ENCODE assay signal across 36 cellular contexts in the genomic region with DNA sequence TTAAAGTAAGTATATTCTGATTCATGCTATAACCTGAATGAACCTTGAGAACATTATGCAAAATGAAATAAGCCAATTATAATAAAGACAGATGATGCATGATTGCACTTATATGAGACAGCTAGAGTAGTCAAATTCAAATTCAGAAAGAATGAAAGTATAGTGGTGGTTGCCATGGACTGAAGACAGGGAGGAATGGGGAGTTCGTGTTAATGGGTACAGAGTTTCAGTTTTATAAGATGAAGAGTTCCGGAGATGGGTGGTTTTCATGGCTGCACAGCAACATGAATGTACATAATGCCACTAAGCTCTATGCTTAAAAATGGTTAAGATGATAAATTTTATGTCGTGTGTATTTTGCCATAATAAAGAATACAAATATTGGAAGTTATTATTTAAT.
"Had no signal": no experiment of that assay in that cellular context is flagged by ENCODE, and none has a peak within 500 bp of the region (broad histone marks: within the 10 kb centered on the region; RNA-seq: fewer than 3 reads in every experiment).

No MANE protein-coding gene starts in this region.

- H3K9me3 ChIP-seq: adrenal gland, ascending aorta, body of pancreas, breast epithelium had no signal

- H3K4me1 ChIP-seq: adrenal gland, ascending aorta, body of pancreas, breast epithelium had no signal

- H3K4me3 Mint-ChIP-seq: activated naive CD4-positive, alpha-beta T cell treated with anti-CD3 and anti-CD28 coated beads for 36 hours; activated naive CD4-positive, alpha-beta T cell treated with anti-CD3 and anti-CD28 coated beads, Interleukin-2, amount 10 ng/mL, durations not matched to agents 7 days and 5 days; activated naive CD4-positive, alpha-beta T cell treated with anti-CD3 and anti-CD28 coated beads, Interleukin-2, amount 50 U/mL, for 24 hours; activated naive CD8-positive, alpha-beta T cell; activated naive CD8-positive, alpha-beta T cell treated with anti-CD3 and anti-CD28 coated beads for 36 hours; activated naive CD8-positive, alpha-beta T cell treated with anti-CD3 and anti-CD28 coated beads, Interleukin-2, amount 10 ng/mL, durations not matched to agents 7 days and 5 days; activated naive CD8-positive, alpha-beta T cell treated with anti-CD3 and anti-CD28 coated beads, Interleukin-2, amount 50 U/mL, for 24 hours; activated T-cell treated with anti-CD3 and anti-CD28 coated beads, Interleukin-2, amount 50 U/mL, for 4 hours; activated T-cell treated with anti-CD3 and anti-CD28 coated beads, Interleukin-2, amount 50 U/mL, for 72 hours; activated T-helper 1 cell treated with anti-CD3 and anti-CD28 coated beads, Interleukin-12 subunit alpha, Interleukin-12 subunit beta, Interleukin-2, Interleukin-4 antibody, amounts not matched to agents 30 ng/mL and 10 ng/mL and 1 ng/mL, durations not matched to agents 14 hours and 24 hours and 36 hours; activated T-helper 17 cell treated with anti-CD3 and anti-CD28 coated beads, Interleukin-2, amount 50 U/mL, for 72 hours; brain; central memory CD8-positive, alpha-beta T cell had no signal

- H3K27ac ChIP-seq: adrenal gland, ascending aorta, body of pancreas, brain microvascular endothelial cell, breast epithelium, cardiac muscle cell had no signal

- H3K36me3 Mint-ChIP-seq: activated naive CD4-positive, alpha-beta T cell treated with anti-CD3 and anti-CD28 coated beads, Interleukin-2, amount 10 ng/mL, durations not matched to agents 7 days and 5 days; activated naive CD4-positive, alpha-beta T cell treated with anti-CD3 and anti-CD28 coated beads, Interleukin-2, amount 50 U/mL, for 24 hours; activated naive CD4-positive, alpha-beta T cell treated with anti-CD3 and anti-CD28 coated beads, Interleukin-2, amount 50 U/mL, for 72 hours; activated naive CD8-positive, alpha-beta T cell; activated naive CD8-positive, alpha-beta T cell treated with anti-CD3 and anti-CD28 coated beads for 36 hours; activated naive CD8-positive, alpha-beta T cell treated with anti-CD3 and anti-CD28 coated beads, Interleukin-2, amount 10 ng/mL, durations not matched to agents 7 days and 5 days; brain had no signal

- H3K27ac Mint-ChIP-seq: activated naive CD4-positive, alpha-beta T cell treated with anti-CD3 and anti-CD28 coated beads for 36 hours; activated naive CD4-positive, alpha-beta T cell treated with anti-CD3 and anti-CD28 coated beads, Interleukin-2, amount 10 ng/mL, durations not matched to agents 7 days and 5 days; activated naive CD4-positive, alpha-beta T cell treated with anti-CD3 and anti-CD28 coated beads, Interleukin-2, amount 50 U/mL, for 24 hours; activated naive CD4-positive, alpha-beta T cell treated with anti-CD3 and anti-CD28 coated beads, Interleukin-2, amount 50 U/mL, for 72 hours; activated naive CD8-positive, alpha-beta T cell; activated naive CD8-positive, alpha-beta T cell treated with anti-CD3 and anti-CD28 coated beads for 36 hours; activated naive CD8-positive, alpha-beta T cell treated with anti-CD3 and anti-CD28 coated beads, Interleukin-2, amount 10 ng/mL, durations not matched to agents 7 days and 5 days; activated naive CD8-positive, alpha-beta T cell treated with anti-CD3 and anti-CD28 coated beads, Interleukin-2, amount 50 U/mL, for 24 hours; activated T-cell treated with anti-CD3 and anti-CD28 coated beads, Interleukin-2, amount 50 U/mL, for 72 hours; activated T-helper 1 cell treated with anti-CD3 and anti-CD28 coated beads, Interleukin-12 subunit alpha, Interleukin-12 subunit beta, Interleukin-2, Interleukin-4 antibody, amounts not matched to agents 30 ng/mL and 10 ng/mL and 1 ng/mL, durations not matched to agents 14 hours and 24 hours and 36 hours; activated T-helper 17 cell treated with anti-CD3 and anti-CD28 coated beads, Interleukin-2, amount 50 U/mL, for 72 hours; activated T-helper 2 cell treated with anti-CD3 and anti-CD28 coated beads, Interferon-gamma antibody, Interleukin-2, Interleukin-4, amounts not matched to agents 10 μg/mL and 5 μg/mL and 100 μg/mL, durations not matched to agents 14 hours and 24 hours and 36 hours; brain had no signal

- H3K27me3 Mint-ChIP-seq: activated naive CD4-positive, alpha-beta T cell treated with anti-CD3 and anti-CD28 coated beads, Interleukin-2, amount 10 ng/mL, durations not matched to agents 7 days and 5 days; activated naive CD8-positive, alpha-beta T cell; activated naive CD8-positive, alpha-beta T cell treated with anti-CD3 and anti-CD28 coated beads for 36 hours; activated naive CD8-positive, alpha-beta T cell treated with anti-CD3 and anti-CD28 coated beads, Interleukin-2, amount 10 ng/mL, durations not matched to agents 7 days and 5 days; activated naive CD8-positive, alpha-beta T cell treated with anti-CD3 and anti-CD28 coated beads, Interleukin-2, amount 50 U/mL, for 24 hours; activated T-helper 17 cell treated with anti-CD3 and anti-CD28 coated beads, Interleukin-2, amount 50 U/mL, for 72 hours; central memory CD8-positive, alpha-beta T cell had no signal

- H3K36me3 ChIP-seq: adrenal gland, ascending aorta, brain microvascular endothelial cell, breast epithelium, cardiac muscle cell had no signal

- ATAC-seq: activated naive CD4-positive, alpha-beta T cell treated with anti-CD3 and anti-CD28 coated beads, Interleukin-2, amount 50 U/mL, for 72 hours; activated naive CD8-positive, alpha-beta T cell treated with anti-CD3 and anti-CD28 coated beads, Interleukin-2, amount 50 U/mL, for 24 hours; activated T-cell treated with anti-CD3 and anti-CD28 coated beads, Interleukin-2, amount 50 U/mL, for 4 hours; activated T-cell treated with anti-CD3 and anti-CD28 coated beads, Interleukin-2, amount 50 U/mL, for 72 hours; activated T-helper 17 cell treated with anti-CD3 and anti-CD28 coated beads, Interleukin-2, amount 50 U/mL, for 72 hours; body of pancreas had no signal

- H3K9me3 Mint-ChIP-seq: activated naive CD4-positive, alpha-beta T cell treated with anti-CD3 and anti-CD28 coated beads for 36 hours; activated naive CD4-positive, alpha-beta T cell treated with anti-CD3 and anti-CD28 coated beads, Interleukin-2, amount 50 U/mL, for 24 hours; activated naive CD8-positive, alpha-beta T cell treated with anti-CD3 and anti-CD28 coated beads, Interleukin-2, amount 10 ng/mL, durations not matched to agents 7 days and 5 days; activated naive CD8-positive, alpha-beta T cell treated with anti-CD3 and anti-CD28 coated beads, Interleukin-2, amount 50 U/mL, for 24 hours; activated T-cell treated with anti-CD3 and anti-CD28 coated beads, Interleukin-2, amount 50 U/mL, for 4 hours; activated T-helper 1 cell treated with anti-CD3 and anti-CD28 coated beads, Interleukin-12 subunit alpha, Interleukin-12 subunit beta, Interleukin-2, Interleukin-4 antibody, amounts not matched to agents 30 ng/mL and 10 ng/mL and 1 ng/mL, durations not matched to agents 14 hours and 24 hours and 36 hours; activated T-helper 2 cell treated with anti-CD3 and anti-CD28 coated beads, Interferon-gamma antibody, Interleukin-2, Interleukin-4, amounts not matched to agents 10 μg/mL and 5 μg/mL and 100 μg/mL, durations not matched to agents 14 hours and 24 hours and 36 hours had no signal

- H3K4me3 ChIP-seq: adrenal gland, ascending aorta, body of pancreas, breast epithelium, cardiac muscle cell had no signal

- H3K4me1 Mint-ChIP-seq: activated naive CD4-positive, alpha-beta T cell treated with anti-CD3 and anti-CD28 coated beads, Interleukin-2, amount 10 ng/mL, durations not matched to agents 7 days and 5 days; activated naive CD4-positive, alpha-beta T cell treated with anti-CD3 and anti-CD28 coated beads, Interleukin-2, amount 50 U/mL, for 24 hours; activated naive CD8-positive, alpha-beta T cell treated with anti-CD3 and anti-CD28 coated beads for 36 hours; activated naive CD8-positive, alpha-beta T cell treated with anti-CD3 and anti-CD28 coated beads, Interleukin-2, amount 10 ng/mL, durations not matched to agents 7 days and 5 days; activated naive CD8-positive, alpha-beta T cell treated with anti-CD3 and anti-CD28 coated beads, Interleukin-2, amount 50 U/mL, for 24 hours; activated T-helper 17 cell treated with anti-CD3 and anti-CD28 coated beads, Interleukin-2, amount 50 U/mL, for 72 hours; brain; central memory CD8-positive, alpha-beta T cell had no signal

- DNase-seq: activated effector memory CD4-positive, alpha-beta T cell treated with anti-CD3 and anti-CD28 coated beads, Interleukin-2, amount 50 U/mL, for 16 hours; activated effector memory CD4-positive, alpha-beta T cell treated with Interleukin-2 at 50 U/mL for 16 hours; activated gamma-delta T cell; activated gamma-delta T cell treated with Interleukin-2 at 50 U/mL for 16 hours; activated naive CD4-positive, alpha-beta T cell; activated naive CD4-positive, alpha-beta T cell treated with anti-CD3 and anti-CD28 coated beads for 36 hours; activated naive CD4-positive, alpha-beta T cell treated with anti-CD3 and anti-CD28 coated beads, Interleukin-2, amount 10 ng/mL, durations not matched to agents 7 days and 5 days; activated naive CD4-positive, alpha-beta T cell treated with anti-CD3 and anti-CD28 coated beads, Interleukin-2, amount 50 U/mL, for 16 hours; activated naive CD4-positive, alpha-beta T cell treated with Interleukin-2 at 50 U/mL for 16 hours; activated naive CD8-positive, alpha-beta T cell treated with anti-CD3 and anti-CD28 coated beads for 36 hours; activated naive CD8-positive, alpha-beta T cell treated with anti-CD3 and anti-CD28 coated beads, Interleukin-2, amount 10 ng/mL, durations not matched to agents 7 days and 5 days; activated naive CD8-positive, alpha-beta T cell treated with anti-CD3 and anti-CD28 coated beads, Interleukin-2, amount 50 U/mL, for 24 hours; activated T-cell treated with anti-CD3 and anti-CD28 coated beads, Interleukin-2, amount 50 U/mL, for 4 hours; activated T-cell treated with anti-CD3 and anti-CD28 coated beads, Interleukin-2, amount 50 U/mL, for 48 hours; activated T-cell treated with anti-CD3 and anti-CD28 coated beads, Interleukin-2, amount 50 U/mL, for 72 hours; adrenal gland; amniotic stem cell; amygdala; anterior cingulate cortex; aorta; body of pancreas; brain microvascular endothelial cell; caudate nucleus; central memory CD4-positive, alpha-beta T cell; cerebellar nuclear complex had no signal

- H3K27me3 ChIP-seq: adrenal gland, ascending aorta, body of pancreas, brain microvascular endothelial cell, breast epithelium, cardiac muscle cell had no signal
